ENCODE assay signal across 16 cellular contexts in the genomic region with DNA sequence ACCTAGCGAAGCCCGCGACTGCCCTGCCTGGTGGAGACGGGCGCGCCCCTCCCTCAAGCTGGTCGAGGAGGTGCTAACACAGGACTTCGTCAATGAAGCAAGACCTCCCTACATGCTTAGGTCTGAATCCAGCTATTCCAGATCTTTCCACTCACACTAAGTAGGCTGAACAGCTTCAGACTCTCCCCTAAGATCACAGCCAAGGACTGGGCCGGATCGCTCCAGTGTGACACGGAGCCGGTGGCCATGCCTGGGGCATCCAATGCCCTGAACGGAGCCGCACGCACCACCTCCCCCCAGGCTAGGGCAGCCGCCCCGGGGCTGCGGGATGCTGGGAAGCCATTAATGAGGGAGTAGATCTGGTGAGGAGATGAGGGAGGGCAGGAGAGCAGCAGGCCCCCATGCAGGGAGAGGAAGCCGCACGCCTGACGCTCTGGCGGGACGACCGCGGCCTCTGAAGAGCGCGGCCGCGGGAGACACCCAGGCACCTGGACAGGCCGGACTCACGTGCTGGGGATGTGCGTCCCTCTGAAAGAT.
DNase-seq lines count a peak whose midpoint lies in the region; ATAC-seq and TF ChIP-seq lines count a peak whose summit lies in the region.
"Had no signal": no experiment of that assay in that cellular context is flagged by ENCODE, and none has a peak within 500 bp of the region (broad histone marks: within the 10 kb centered on the region; RNA-seq: fewer than 3 reads in every experiment).

No MANE protein-coding gene starts in this region.

- 94% methylated on average over 32 of the region's 32 CpGs for whole genome bisulfite sequencing in right cardiac atrium
- 96 to 98% methylated on average over 18 to 32 of the region's 32 CpGs for WGBS in upper lobe of left lung, 2 donors

- H2AFZ ChIP-seq in neural progenitor cell (replicated peaks) = no peak overlapping the region

- H3K4me1 ChIP-seq in right cardiac atrium (ENCODE audit: control insufficient read depth, insufficient read depth, low read length) (no peaks in the 10 kb centered on the region), left ventricle myocardium inferior (no peaks in the 10 kb centered on the region), neural progenitor cell (no peaks in the 10 kb centered on the region), upper lobe of left lung (no peaks in the 10 kb centered on the region)
- H3K4me1 ChIP-seq: BLaER1 had no signal

- DNase-seq in right cardiac atrium (peak in 2 of 3 donors; percentile 35 to 55), left ventricle myocardium inferior (no peak), neural progenitor cell (ENCODE audit: low spot score) (no peak), upper lobe of left lung (peak in 1 of 2 donors; percentile 69), NCI-H1694 (lab: John Stamatoyannopoulos, UW) (no peak), occipital lobe (lab: John Stamatoyannopoulos, UW) (no peak)
- DNase-seq: 8988T, DMS153, DMS79, GDM1, GOT3, H9 had no signal

- H3K9ac ChIP-seq in neural progenitor cell = no peak overlapping the region
- H3K9ac ChIP-seq: BLaER1 had no signal

- intact Hi-C loops in right cardiac atrium (cut with DNase I) (no loop called here), left ventricle myocardium inferior (cut with micrococcal nuclease) (no loop called here)

- no peak for TF ChIP-seq EP300 in upper lobe of left lung (IDR thresholded peaks at IDR 0.05)

- no peak for TF ChIP-seq CTCF in left ventricle myocardium inferior (IDR thresholded peaks at IDR 0.05; ENCODE audit: borderline replicate concordance)
- no peak for TF ChIP-seq CTCF in neural progenitor cell (IDR thresholded peaks at IDR 0.05)
- no peak for TF ChIP-seq CTCF in upper lobe of left lung (IDR thresholded peaks at IDR 0.05)

- H3K9me3 ChIP-seq in right cardiac atrium (ENCODE audit: control insufficient read depth, low read length) (no peaks in the 10 kb centered on the region), left ventricle myocardium inferior (replicated peaks) (peaks cover 6% of the 10 kb centered on the region), neural progenitor cell (ENCODE audit: low read depth) (no peaks in the 10 kb centered on the region), upper lobe of left lung (no peaks in the 10 kb centered on the region)
- H3K9me3 ChIP-seq: BLaER1 had no signal

- H3K27me3 Mint-ChIP-seq in neural progenitor cell (ENCODE audit: insufficient read depth, low read depth) = peaks cover 2% of the 10 kb centered on the region
- H3K27me3 Mint-ChIP-seq: CD4-positive, alpha-beta memory T cell had no signal

- H3K4me2 ChIP-seq in neural progenitor cell = no peak overlapping the region
- H3K4me2 ChIP-seq: BLaER1 had no signal

- no peaks in the 10 kb centered on the region for H3K27me3 ChIP-seq in right cardiac atrium (ENCODE audit: control insufficient read depth, insufficient read depth)
- no peaks in the 10 kb centered on the region for H3K27me3 ChIP-seq in left ventricle myocardium inferior (ENCODE audit: low read depth)
- no peaks in the 10 kb centered on the region for H3K27me3 ChIP-seq in neural progenitor cell
- H3K27me3 ChIP-seq in upper lobe of left lung = no peaks in the 10 kb centered on the region
- H3K27me3 ChIP-seq: BLaER1 had no signal

- no peak overlapping the region for H3K4me3 Mint-ChIP-seq in neural progenitor cell
- H3K4me3 Mint-ChIP-seq: CD14-positive monocyte; CD4-positive, alpha-beta memory T cell; H9 had no signal

- no peaks in the 10 kb centered on the region for H3K9me3 Mint-ChIP-seq in neural progenitor cell
- H3K9me3 Mint-ChIP-seq: CD4-positive, alpha-beta memory T cell; H9 had no signal

- H3K79me2 ChIP-seq in neural progenitor cell (ENCODE audit: low read depth) = no peaks in the 10 kb centered on the region

- H4K20me1 ChIP-seq in neural progenitor cell (ENCODE audit: low read depth) = no peaks in the 10 kb centered on the region
- H4K20me1 ChIP-seq: BLaER1 had no signal

- H3K4me3 ChIP-seq in right cardiac atrium (ENCODE audit: low read length) (no peak overlapping the region), left ventricle myocardium inferior (no peak overlapping the region), neural progenitor cell (no peak overlapping the region), upper lobe of left lung (no peak overlapping the region)
- H3K4me3 ChIP-seq: BLaER1 had no signal

- ATAC-seq in right cardiac atrium (no peak), upper lobe of left lung (ENCODE audit: low FRiP score in 2 of 2) (peak; percentile 6 to 25), HG03097 (IDR thresholded peaks at IDR 0.05; ENCODE audit: low FRiP score, unreplicated experiment) (no peak)

- H3F3A ChIP-seq in neural progenitor cell (ENCODE audit: low read depth) = no peaks in the 10 kb centered on the region

- H3K27ac Mint-ChIP-seq in neural progenitor cell = peak overlapping the region; percentile 25
- H3K27ac Mint-ChIP-seq: CD14-positive monocyte; CD4-positive, alpha-beta memory T cell had no signal

- H3K4me1 Mint-ChIP-seq in neural progenitor cell = peaks cover 17% of the 10 kb centered on the region
- H3K4me1 Mint-ChIP-seq: CD14-positive monocyte; CD4-positive, alpha-beta memory T cell had no signal

- H3K27ac ChIP-seq in right cardiac atrium (ENCODE audit: low read length) = no peak overlapping the region
- H3K27ac ChIP-seq in left ventricle myocardium inferior (replicated peaks) = no peak overlapping the region
- H3K27ac ChIP-seq in neural progenitor cell = no peak overlapping the region
- H3K27ac ChIP-seq in upper lobe of left lung = no peak overlapping the region
- H3K27ac ChIP-seq: BLaER1 had no signal

- H3K36me3 ChIP-seq in left ventricle myocardium inferior = no peaks in the 10 kb centered on the region
- H3K36me3 ChIP-seq in neural progenitor cell = no peaks in the 10 kb centered on the region
- H3K36me3 ChIP-seq in upper lobe of left lung = no peaks in the 10 kb centered on the region

- H3K36me3 Mint-ChIP-seq in neural progenitor cell = peaks cover 6% of the 10 kb centered on the region
- H3K36me3 Mint-ChIP-seq: CD14-positive monocyte; CD4-positive, alpha-beta memory T cell had no signal

- TF ChIP-seq POLR2A in upper lobe of left lung (IDR thresholded peaks at IDR 0.05) = no peak

Comparison
In these comparisons a context has a peak if more than half of its experiments do, and no peak if none do; other contexts are left out.
1. DNase-seq: peak in right cardiac atrium (2 of 3); none in left ventricle myocardium inferior (single experiment), neural progenitor cell (single experiment), NCI-H1694 (single experiment) and occipital lobe (single experiment).
2. ATAC-seq: peak in upper lobe of left lung (2 of 2); none in right cardiac atrium (0 of 2) and HG03097 (single experiment).